In genomic region chr1:42765832-42766722, GRCh38 we compare ENCODE assay signal across 9 cellular contexts. TPM values are rescaled to one million over a fixed set of nuclear protein-coding genes. Genes with fewer than 3 reads are reported as not detected.
A peak's percentile ranks its signal among the peaks of the same experiment; 100 is the strongest.
DNase-seq lines count a peak whose midpoint lies in the region; ATAC-seq and TF ChIP-seq lines count a peak whose summit lies in the region.
"Had no signal": no experiment of that assay in that cellular context is flagged by ENCODE, and none has a peak within 500 bp of the region (broad histone marks: within the 10 kb centered on the region; RNA-seq: fewer than 3 reads in every experiment).

No MANE protein-coding gene starts in this region.

- DNase-seq in AG10803 (ENCODE audit: low read depth) = peak; percentile 79
- peak; percentile 37 for DNase-seq in NCI-H2196 treated with DMSO at 0.1 percent for 48 hours (lab: John Stamatoyannopoulos, UW; ENCODE audit: unreplicated experiment)
- DNase-seq in activated CD4-positive, alpha-beta T cell treated with anti-CD3 and anti-CD28 coated beads for 48 hours = peak; percentile 70
- DNase-seq in epithelial cell of proximal tubule (ENCODE audit: low read depth) = peak; percentile 42
- DNase-seq in myocyte (ENCODE audit: low read depth) = peak; percentile 76
- DNase-seq in stromal cell of bone marrow (ENCODE audit: low read depth) = peak; percentile 64

- peak; percentile 59 for TF ChIP-seq CTCF in AG10803 (conservative IDR thresholded peaks at IDR 0.05; ENCODE audit: low read length)
- TF ChIP-seq CTCF in epithelial cell of proximal tubule (conservative IDR thresholded peaks at IDR 0.05; ENCODE audit: low read depth, low read length) = peak; percentile 65

- ATAC-seq in GM18511 (IDR thresholded peaks at IDR 0.05; ENCODE audit: unreplicated experiment) (peak; percentile 34), HG03064 (IDR thresholded peaks at IDR 0.05; ENCODE audit: low read depth, unreplicated experiment) (peak; percentile 20)

- H3K4me3 ChIP-seq in AG10803 (ENCODE audit: low read length) = peak overlapping the region; percentile 98
- H3K4me3 ChIP-seq in epithelial cell of proximal tubule (ENCODE audit: low read depth, low read length) = peak overlapping the region; percentile 94

RNA-seq across cellular contexts. Expression of gene P3H1, which starts 0.8 kb away (rescaled TPM):
- 44.4 and 51.9 TPM in 2 replicates for total RNA-seq in epithelial cell of proximal tubule
- total RNA-seq in myocyte = 53.0 and 57.3 TPM in 2 replicates
- polyA plus RNA-seq in myocyte (2012) = 139 TPM

RNA-seq across cellular contexts. Expression of gene C1orf50, which starts 1.0 kb away (rescaled TPM):
- total RNA-seq in epithelial cell of proximal tubule = 6.1 and 7.8 TPM in 2 replicates
- 7.9 and 12.5 TPM in 2 replicates for total RNA-seq in myocyte
- 7.3 TPM for polyA plus RNA-seq in myocyte (2012)

RNA-seq across cellular contexts. Expression of gene TMEM269, which starts 18.7 kb away (rescaled TPM):
- total RNA-seq in epithelial cell of proximal tubule (not detected in 2 replicates), myocyte (0.03 and 0.05 TPM in 2 replicates)
- 0.04 TPM for polyA plus RNA-seq in myocyte (2012)

RNA-seq across cellular contexts. Expression of gene CLDN19, which starts 26.0 kb away (rescaled TPM):
- total RNA-seq in epithelial cell of proximal tubule (0.29 and 1.2 TPM in 2 replicates), myocyte (not detected in 2 replicates)
- not detected for polyA plus RNA-seq in myocyte (2012)
- total RNA-seq: T-helper 1 cell treated with Interleukin-12 subunit alpha and Interleukin-12 subunit beta and Interleukin-4 antibody, amounts not matched to agents 30 ng/mL and 1 ng/mL, for 36 hours had no signal

RNA-seq across cellular contexts. Expression of gene ERMAP, which starts 50.8 kb away (rescaled TPM):
- total RNA-seq in epithelial cell of proximal tubule (3.6 and 8.4 TPM in 2 replicates), myocyte (15.1 and 15.9 TPM in 2 replicates)
- 9.4 TPM for polyA plus RNA-seq in myocyte (2012)

Comparison
In these comparisons a context has a peak if more than half of its experiments do, and no peak if none do; other contexts are left out.
1. Peak in every context shown above with its lines: DNase-seq, ATAC-seq and H3K4me3 ChIP-seq.